In genomic region chr22:37194750-37195149, GRCh38 we compare ENCODE assay signal across 19 cellular contexts. TPM values are rescaled to one million over a fixed set of nuclear protein-coding genes. Genes with fewer than 3 reads are reported as not detected.
DNase-seq lines count a peak whose midpoint lies in the region; ATAC-seq and TF ChIP-seq lines count a peak whose summit lies in the region.
"Had no signal": no experiment of that assay in that cellular context is flagged by ENCODE, and none has a peak within 500 bp of the region (broad histone marks: within the 10 kb centered on the region; RNA-seq: fewer than 3 reads in every experiment).

No MANE protein-coding gene starts in this region.

- no peaks in the 10 kb centered on the region for H3K79me2 ChIP-seq in smooth muscle cell (ENCODE audit: low read depth)
- H3K79me2 ChIP-seq: hepatocyte had no signal

- H3K4me3 Mint-ChIP-seq in activated CD4-positive, alpha-beta T cell treated with anti-CD3 and anti-CD28 coated beads, Interleukin-2, amount 10 ng/mL, durations not matched to agents 7 days and 5 days = no peak overlapping the region
- H3K4me3 Mint-ChIP-seq: WTC11 had no signal

- peak overlapping the region; percentile 74 for H3K27ac Mint-ChIP-seq in activated CD4-positive, alpha-beta T cell treated with anti-CD3 and anti-CD28 coated beads, Interleukin-2, amount 10 ng/mL, durations not matched to agents 7 days and 5 days
- H3K27ac Mint-ChIP-seq: WTC11 had no signal

- H3F3A ChIP-seq in smooth muscle cell (ENCODE audit: low read depth) = peaks cover 17% of the 10 kb centered on the region

- peaks cover 0 to 2% (median 0%) of the 10 kb centered on the region in 4 donors for H3K36me3 ChIP-seq in liver (ENCODE audit: control insufficient read depth in 4 of 4, insufficient read depth in 3 of 4, low read depth in 1 of 4, low read length in 3 of 4)
- no peaks in the 10 kb centered on the region for H3K36me3 ChIP-seq in smooth muscle cell (ENCODE audit: low read depth)
- H3K36me3 ChIP-seq in prostate gland = no peaks in the 10 kb centered on the region
- H3K36me3 ChIP-seq: tibial nerve had no signal

- WGBS in liver = 61% methylated on average over 3 of the region's 3 CpGs
- WGBS in smooth muscle cell (ENCODE audit: low lambda C conversion rate) = 95% methylated on average over 3 of the region's 3 CpGs
- WGBS in prostate gland = 96% methylated on average over 3 of the region's 3 CpGs

- peak overlapping the region; percentile 92; the same call in 1 of the 2 replicates for H3K27ac ChIP-seq in VCaP
- H3K27ac ChIP-seq in liver (ENCODE audit: low read depth in 1 of 2, low read length in 2 of 2) = no peak overlapping the region
- peak overlapping the region; percentile 84 for H3K27ac ChIP-seq in smooth muscle cell (ENCODE audit: low read depth)
- no peak overlapping the region for H3K27ac ChIP-seq in prostate gland
- H3K27ac ChIP-seq: hepatocyte had no signal

- H3K27me3 ChIP-seq in liver (ENCODE audit: control insufficient read depth in 4 of 4, insufficient read depth in 4 of 4, low read length in 3 of 4) (no peaks in the 10 kb centered on the region), smooth muscle cell (ENCODE audit: low read depth) (no peaks in the 10 kb centered on the region), prostate gland (replicated peaks; ENCODE audit: insufficient read depth) (no peaks in the 10 kb centered on the region)
- H3K27me3 ChIP-seq: hepatocyte, tibial nerve had no signal

- H3K9me3 ChIP-seq in liver (ENCODE audit: control insufficient read depth in 4 of 4, low read length in 3 of 4) (no peaks in the 10 kb centered on the region), smooth muscle cell (replicated peaks; ENCODE audit: low read depth) (no peaks in the 10 kb centered on the region), prostate gland (no peaks in the 10 kb centered on the region)
- H3K9me3 ChIP-seq: tibial nerve had no signal

- no peak for ATAC-seq in HG02798 (IDR thresholded peaks at IDR 0.05; ENCODE audit: poor library complexity, unreplicated experiment)
- ATAC-seq in GM21529 (IDR thresholded peaks at IDR 0.05; ENCODE audit: unreplicated experiment) = no peak
- ATAC-seq: WTC11 had no signal

- H4K20me1 ChIP-seq in smooth muscle cell (ENCODE audit: low read depth) = no peaks in the 10 kb centered on the region

- TF ChIP-seq RAD21 in liver (IDR thresholded peaks at IDR 0.05) = no peak

- intact Hi-C loops in prostate gland (cut with DNase I) = loop anchor here (10.0 kb wide), 1 partner anchor 410 kb away; no protein-coding TSS in a partner anchor

- H3K4me1 ChIP-seq in liver (ENCODE audit: control insufficient read depth in 4 of 4, insufficient read depth in 4 of 4, low read length in 3 of 4) (peaks cover 22 to 49% (median 40%) of the 10 kb centered on the region in 4 donors), smooth muscle cell (ENCODE audit: low read depth) (peaks cover 14% of the 10 kb centered on the region), prostate gland (replicated peaks) (peaks cover 24% of the 10 kb centered on the region)

- H3K27me3 Mint-ChIP-seq in activated CD4-positive, alpha-beta T cell treated with anti-CD3 and anti-CD28 coated beads, Interleukin-2, amount 10 ng/mL, durations not matched to agents 7 days and 5 days = no peaks in the 10 kb centered on the region

- no peak for DNase-seq in activated CD4-positive, alpha-beta T cell treated with anti-CD3 and anti-CD28 coated beads, Interleukin-2, amount 10 ng/mL, durations not matched to agents 7 days and 5 days
- no peak for DNase-seq in activated CD4-positive, alpha-beta T cell treated with anti-CD3 and anti-CD28 coated beads for 4 hours
- DNase-seq in smooth muscle cell (lab: John Stamatoyannopoulos, UW; ENCODE audit: unreplicated experiment) (no peak), prostate gland (ENCODE audit: low spot score) (no peak)
- DNase-seq: Caco-2, KG1, midbrain, NCI-H1048, RPMI8226 had no signal

- CTCF ChIA-PET in activated CD4-positive, alpha-beta T cell treated with anti-CD3 and anti-CD28 coated beads, Interleukin-2, amount 10 ng/mL, durations not matched to agents 7 days and 5 days (lab: Charles Lee) = interaction anchor here (1.4 to 2.4 kb wide), 3 partner anchors 26 to 151 kb away, joined by 3 to 6 read pairs (median 4); no protein-coding TSS in a partner anchor

- peaks cover 2% of the 10 kb centered on the region for H3K9me3 Mint-ChIP-seq in activated CD4-positive, alpha-beta T cell treated with anti-CD3 and anti-CD28 coated beads, Interleukin-2, amount 10 ng/mL, durations not matched to agents 7 days and 5 days

- peaks cover 13% of the 10 kb centered on the region for H3K36me3 Mint-ChIP-seq in activated CD4-positive, alpha-beta T cell treated with anti-CD3 and anti-CD28 coated beads, Interleukin-2, amount 10 ng/mL, durations not matched to agents 7 days and 5 days (ENCODE audit: low read depth)

- no peak overlapping the region for H2AFZ ChIP-seq in smooth muscle cell (ENCODE audit: low read depth)
- H2AFZ ChIP-seq: hepatocyte had no signal

- TF ChIP-seq CTCF in VCaP (conservative IDR thresholded peaks at IDR 0.05) (no peak), liver (IDR thresholded peaks at IDR 0.05; ENCODE audit: low read depth, low read length, missing input control) (no peak), smooth muscle cell (IDR thresholded peaks at IDR 0.05; ENCODE audit: borderline replicate concordance, insufficient read depth, poor library complexity, severe bottlenecking) (no peak), prostate gland (IDR thresholded peaks at IDR 0.05) (no peak)

- POLR2A ChIA-PET in activated CD4-positive, alpha-beta T cell treated with anti-CD3 and anti-CD28 coated beads, Interleukin-2, amount 10 ng/mL, durations not matched to agents 7 days and 5 days (lab: Charles Lee) = no interaction called here

- H3K4me1 Mint-ChIP-seq in activated CD4-positive, alpha-beta T cell treated with anti-CD3 and anti-CD28 coated beads, Interleukin-2, amount 10 ng/mL, durations not matched to agents 7 days and 5 days = peaks cover 50% of the 10 kb centered on the region

- H3K4me2 ChIP-seq in smooth muscle cell = no peak overlapping the region
- H3K4me2 ChIP-seq: hepatocyte had no signal

- H3K9ac ChIP-seq in liver (ENCODE audit: low read depth in 1 of 2, low read length in 2 of 2) = no peak overlapping the region
- no peak overlapping the region for H3K9ac ChIP-seq in smooth muscle cell (ENCODE audit: low read depth)

- TF ChIP-seq POLR2A in prostate gland (IDR thresholded peaks at IDR 0.05) = no peak

- H3K4me3 ChIP-seq in liver (ENCODE audit: low read depth in 1 of 3, low read length in 3 of 3) = no peak overlapping the region
- no peak overlapping the region for H3K4me3 ChIP-seq in smooth muscle cell
- no peak overlapping the region for H3K4me3 ChIP-seq in prostate gland
- H3K4me3 ChIP-seq: hepatocyte, skin epidermis, tibial nerve had no signal

TF ChIP-seq in liver, 16 proteins besides CTCF, POLR2A, EP300 and RAD21:
- TF ChIP-seq SP1 (IDR thresholded peaks at IDR 0.05) (no peak), HNF4A (conservative IDR thresholded peaks at IDR 0.05) (peak; percentile 14 to 52), FOXA1 (IDR thresholded peaks at IDR 0.05) (no peak), RXRA (IDR thresholded peaks at IDR 0.05) (peak; percentile 29 to 42), NR2F2 (IDR thresholded peaks at IDR 0.05) (no peak), EGR1 (IDR thresholded peaks at IDR 0.05; ENCODE audit: low read depth in 2 of 2) (no peak)

RNA-seq across cellular contexts. Expression of gene C1QTNF6, which starts 6.7 kb away (rescaled TPM):
- total RNA-seq in activated CD4-positive, alpha-beta T cell treated with anti-CD3 and anti-CD28 coated beads, Interleukin-2, amount 10 ng/mL, durations not matched to agents 7 days and 5 days = 1 to 10 TPM; 7.6 to 8.3 TPM
- 1 to 10 TPM; 3.7 to 4.2 TPM for total RNA-seq in liver
- polyA plus RNA-seq in liver = 1 to 10 TPM; 3.1 to 4.5 TPM
- 11.8 and 14.3 TPM in 2 replicates for total RNA-seq in smooth muscle cell
- 26.8 and 33.6 TPM in 2 replicates for polyA plus RNA-seq in smooth muscle cell
- 1 to 10 TPM; 2.1 to 9.3 TPM for total RNA-seq in prostate gland

RNA-seq across cellular contexts. Expression of gene SSTR3, which starts 17.5 kb away (rescaled TPM):
- total RNA-seq in activated CD4-positive, alpha-beta T cell treated with anti-CD3 and anti-CD28 coated beads, Interleukin-2, amount 10 ng/mL, durations not matched to agents 7 days and 5 days = 10 to 100 TPM; 10.1 to 10.2 TPM
- under 1 TPM in 1 of 2 donors, not detected in 1; 0.19 TPM for total RNA-seq in liver
- not detected for polyA plus RNA-seq in liver
- total RNA-seq in smooth muscle cell = not detected in 2 replicates
- not detected in 2 replicates for polyA plus RNA-seq in smooth muscle cell
- total RNA-seq in prostate gland = 10 to 100 TPM in 1 of 2 donors, not detected in 1; 46.4 TPM
- total RNA-seq: Caco-2, cardiac septum, osteocyte, tibial nerve had no signal

RNA-seq across cellular contexts. Expression of gene IL2RB, which starts 45.0 kb away (rescaled TPM):
- 100 to 1,000 TPM; 100 to 115 TPM for total RNA-seq in activated CD4-positive, alpha-beta T cell treated with anti-CD3 and anti-CD28 coated beads, Interleukin-2, amount 10 ng/mL, durations not matched to agents 7 days and 5 days
- total RNA-seq in liver (1 to 10 TPM; 1.1 to 1.8 TPM), smooth muscle cell (0.76 and 1.1 TPM in 2 replicates), prostate gland (1 to 10 TPM; 1.7 to 3.0 TPM)
- polyA plus RNA-seq in liver (1 to 10 TPM; 1.3 TPM), smooth muscle cell (3.6 and 3.8 TPM in 2 replicates)
- total RNA-seq: Caco-2, osteocyte had no signal

RNA-seq across cellular contexts. Expression of gene RAC2, which starts 49.3 kb away (rescaled TPM):
- total RNA-seq in activated CD4-positive, alpha-beta T cell treated with anti-CD3 and anti-CD28 coated beads, Interleukin-2, amount 10 ng/mL, durations not matched to agents 7 days and 5 days = 1,000 to 10,000 TPM; 1,015 to 1,117 TPM
- total RNA-seq in liver = 10 to 100 TPM in 1 of 2 donors, 1 to 10 TPM in 1; 4.0 to 15.0 TPM
- polyA plus RNA-seq in liver = 1 to 10 TPM; 6.1 to 8.7 TPM
- 3.6 and 6.5 TPM in 2 replicates for total RNA-seq in smooth muscle cell
- polyA plus RNA-seq in smooth muscle cell = 3.3 and 4.0 TPM in 2 replicates
- total RNA-seq in prostate gland = 10 to 100 TPM in 1 of 2 donors, 1 to 10 TPM in 1; 9.7 to 14.4 TPM
- total RNA-seq: osteocyte had no signal

Comparison
In these comparisons a context has a peak if more than half of its experiments do, and no peak if none do; other contexts are left out.
1. H3K27ac ChIP-seq: peak in VCaP (single experiment) and smooth muscle cell (single experiment); none in liver (0 of 2) and prostate gland (0 of 2).
2. RNA of gene IL2RB, which starts 45.0 kb away (total RNA-seq): 100 to 115 TPM in activated CD4-positive, alpha-beta T cell treated with anti-CD3 and anti-CD28 coated beads, Interleukin-2, amount 10 ng/mL, durations not matched to agents 7 days and 5 days; 1.7 to 3.0 TPM in prostate gland, 1.1 to 1.8 TPM in liver and 0.76 to 1.1 TPM in smooth muscle cell; every median in the first group is over 10 times any median in the second.